ENCODE assay signal across 8 cellular contexts in the genomic region with DNA sequence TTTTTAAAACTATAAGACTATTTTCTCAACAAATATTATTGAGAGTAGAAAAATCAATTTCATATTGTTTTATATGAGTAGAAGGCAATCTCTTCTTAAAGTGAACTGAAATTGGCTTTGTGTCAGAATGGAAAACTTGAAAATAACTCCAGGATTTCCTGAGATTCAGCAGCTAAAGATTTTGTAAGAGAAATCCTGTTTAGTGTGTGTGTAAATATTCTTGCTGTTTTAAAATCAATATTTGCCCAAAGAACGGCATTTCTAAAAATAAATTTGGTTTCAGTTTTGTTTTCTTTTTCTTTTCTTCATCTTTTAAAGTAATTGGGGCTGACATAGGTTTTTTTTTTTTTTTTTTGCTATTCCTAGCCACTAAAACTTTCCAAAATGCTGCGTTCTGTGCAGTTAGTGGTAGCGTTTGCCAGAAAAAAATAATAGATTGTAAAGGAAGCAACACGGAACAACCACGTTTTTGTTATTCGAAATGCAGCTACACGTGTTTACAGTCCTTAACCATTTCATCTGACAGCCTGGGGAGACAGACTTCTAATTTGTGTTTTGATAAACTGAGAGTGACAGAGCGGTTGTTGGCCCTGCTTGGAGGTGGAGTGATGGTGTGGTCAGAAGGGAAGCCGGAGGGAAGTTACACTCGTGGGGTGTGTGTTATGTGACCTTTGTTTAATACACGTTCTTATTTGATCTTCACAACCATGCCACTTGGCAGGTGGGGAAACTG. TPM values are rescaled to one million over a fixed set of nuclear protein-coding genes. Genes with fewer than 3 reads are reported as not detected.
DNase-seq lines count a peak whose midpoint lies in the region; ATAC-seq, FAIRE-seq and TF ChIP-seq lines count a peak whose summit lies in the region.

No MANE protein-coding gene starts in this region.

- H3K9me3 ChIP-seq in lower lobe of right lung = no peaks in the 10 kb centered on the region

- POLR2A ChIA-PET in activated CD8-positive, alpha-beta T cell treated with anti-CD3 and anti-CD28 coated beads, Interleukin-2, amount 10 ng/mL, durations not matched to agents 7 days and 5 days (lab: Charles Lee) = no interaction called here

- H3K36me3 ChIP-seq in lower lobe of right lung = no peaks in the 10 kb centered on the region

- TF ChIP-seq CTCF in lower lobe of right lung (IDR thresholded peaks at IDR 0.05) = no peak

- peaks cover 6% of the 10 kb centered on the region for H3K27me3 Mint-ChIP-seq in activated CD8-positive, alpha-beta T cell treated with anti-CD3 and anti-CD28 coated beads, Interleukin-2, amount 10 ng/mL, durations not matched to agents 7 days and 5 days (ENCODE audit: low read depth)

- H3K27ac Mint-ChIP-seq in activated CD8-positive, alpha-beta T cell treated with anti-CD3 and anti-CD28 coated beads, Interleukin-2, amount 10 ng/mL, durations not matched to agents 7 days and 5 days = peak overlapping the region; percentile 81

- H3K4me3 ChIP-seq in lower lobe of right lung = peak overlapping the region; percentile 34

- H3K9me3 Mint-ChIP-seq in activated CD8-positive, alpha-beta T cell treated with anti-CD3 and anti-CD28 coated beads, Interleukin-2, amount 10 ng/mL, durations not matched to agents 7 days and 5 days (ENCODE audit: insufficient read depth) = no peaks in the 10 kb centered on the region

- H3K27me3 ChIP-seq in lower lobe of right lung (ENCODE audit: low read depth) = no peaks in the 10 kb centered on the region

- no peak for TF ChIP-seq POLR2A in H54 (IDR thresholded peaks at IDR 0.05; ENCODE audit: low read depth, low read length)

- H3K36me3 Mint-ChIP-seq in activated CD8-positive, alpha-beta T cell treated with anti-CD3 and anti-CD28 coated beads, Interleukin-2, amount 10 ng/mL, durations not matched to agents 7 days and 5 days (ENCODE audit: low read depth) = no peaks in the 10 kb centered on the region

- peak; percentile 17 for ATAC-seq in HG03095 (IDR thresholded peaks at IDR 0.05; ENCODE audit: unreplicated experiment)
- peak; percentile 61 for ATAC-seq in activated CD8-positive, alpha-beta T cell treated with anti-CD3 and anti-CD28 coated beads, Interleukin-2, amount 10 ng/mL, durations not matched to agents 7 days and 5 days
- ATAC-seq in lower lobe of right lung = peak; percentile 27 to 39

- peaks cover 66% of the 10 kb centered on the region for H3K4me1 ChIP-seq in lower lobe of right lung

- peak overlapping the region; percentile 82 for H3K27ac ChIP-seq in lower lobe of right lung

- intact Hi-C loops in lower lobe of right lung (cut with DNase I) = no loop called here

- no peak for FAIRE-seq in H54 (lab: Jason Lieb, UNC)

- CTCF ChIA-PET in activated CD8-positive, alpha-beta T cell treated with anti-CD3 and anti-CD28 coated beads, Interleukin-2, amount 10 ng/mL, durations not matched to agents 7 days and 5 days (lab: Charles Lee) = interaction anchor here (0.6 to 4.6 kb wide), 15 partner anchors 14 to 208 kb away, joined by 3 to 31 read pairs (median 4); no protein-coding TSS in a partner anchor

- peaks cover 46% of the 10 kb centered on the region for H3K4me1 Mint-ChIP-seq in activated CD8-positive, alpha-beta T cell treated with anti-CD3 and anti-CD28 coated beads, Interleukin-2, amount 10 ng/mL, durations not matched to agents 7 days and 5 days (ENCODE audit: low read depth)

- H3K4me3 Mint-ChIP-seq in activated CD8-positive, alpha-beta T cell treated with anti-CD3 and anti-CD28 coated beads, Interleukin-2, amount 10 ng/mL, durations not matched to agents 7 days and 5 days = peak overlapping the region; percentile 69

- DNase-seq in SIG-M5 treated with dmso at 0.1 percent for 504 hours (lab: John Stamatoyannopoulos, UW; ENCODE audit: unreplicated experiment) (peak; percentile 61), SIG-M5 (lab: John Stamatoyannopoulos, UW) (no peak), lower lobe of right lung (no peak), GM19240 (ENCODE audit: insufficient read length, low spot score) (no peak), NCI-H128 (lab: John Stamatoyannopoulos, UW; ENCODE audit: unreplicated experiment) (no peak), H54 (ENCODE audit: insufficient read length, low spot score) (no peak)
- peak; percentile 37 for DNase-seq in activated CD8-positive, alpha-beta T cell treated with anti-CD3 and anti-CD28 coated beads, Interleukin-2, amount 10 ng/mL, durations not matched to agents 7 days and 5 days

RNA-seq across cellular contexts. Expression of a gene that starts 21.6 kb away (rescaled TPM):
- total RNA-seq in activated CD8-positive, alpha-beta T cell treated with anti-CD3 and anti-CD28 coated beads, Interleukin-2, amount 10 ng/mL, durations not matched to agents 7 days and 5 days = 10 to 100 TPM; 11.1 to 12.0 TPM
- total RNA-seq in lower lobe of right lung = 3.6 TPM

Comparison
In these comparisons a context has a peak if more than half of its experiments do, and no peak if none do; other contexts are left out.
1. DNase-seq: peak in SIG-M5 treated with dmso at 0.1 percent for 504 hours (single experiment) and activated CD8-positive, alpha-beta T cell treated with anti-CD3 and anti-CD28 coated beads, Interleukin-2, amount 10 ng/mL, durations not matched to agents 7 days and 5 days (single experiment); none in SIG-M5 (single experiment), lower lobe of right lung (single experiment), GM19240 (single experiment), NCI-H128 (single experiment) and H54 (single experiment).
2. Peak in every context shown above with its lines, with median percentiles within 50 percentile points of each other: ATAC-seq.